9 cellular contexts compared by ENCODE assay signal in genomic region chr4:10983274-10983673, GRCh38.
DNase-seq lines count a peak whose midpoint lies in the region; ATAC-seq and TF ChIP-seq lines count a peak whose summit lies in the region.
"Had no signal": no experiment of that assay in that cellular context is flagged by ENCODE, and none has a peak within 500 bp of the region (broad histone marks: within the 10 kb centered on the region; RNA-seq: fewer than 3 reads in every experiment).

No MANE protein-coding gene starts in this region.

- no peaks in the 10 kb centered on the region for H3F3A ChIP-seq in DOHH2 (ENCODE audit: control insufficient read depth, insufficient read depth)

- H3K36me3 ChIP-seq in DOHH2 (ENCODE audit: control insufficient read depth, low read length): no peaks in the 10 kb centered on the region

- no peak for TF ChIP-seq CTCF in DOHH2 (IDR thresholded peaks at IDR 0.05; ENCODE audit: low read depth, low read length, poor library complexity, severe bottlenecking)
- no peak for TF ChIP-seq CTCF in epithelial cell of esophagus (IDR thresholded peaks at IDR 0.05; ENCODE audit: insufficient read depth, low read depth, low read length, missing control alignments)

- no peaks in the 10 kb centered on the region for H3K79me2 ChIP-seq in DOHH2 (ENCODE audit: control insufficient read depth, low read length)

- H3K4me1 ChIP-seq in DOHH2 (ENCODE audit: control insufficient read depth, low read length): peaks cover 24% of the 10 kb centered on the region

- H3K9me3 ChIP-seq in DOHH2 (ENCODE audit: control insufficient read depth, insufficient read depth, low read length): no peaks in the 10 kb centered on the region

- peak; percentile 74 for ATAC-seq in GM19324 (IDR thresholded peaks at IDR 0.05; ENCODE audit: low FRiP score, unreplicated experiment)
- ATAC-seq in HG03565 (IDR thresholded peaks at IDR 0.05; ENCODE audit: unreplicated experiment): peak; percentile 48
- no peak for ATAC-seq in GM21529 (IDR thresholded peaks at IDR 0.05; ENCODE audit: unreplicated experiment)

- no peaks in the 10 kb centered on the region for H4K20me1 ChIP-seq in DOHH2 (ENCODE audit: control insufficient read depth, insufficient read depth, low read depth, low read length)

- peak; percentile 63 for DNase-seq in epithelial cell of esophagus (ENCODE audit: low read depth)
- DNase-seq in globus pallidus (ENCODE audit: low spot score): no peak
- DNase-seq in NCI-H1436 (lab: John Stamatoyannopoulos, UW): no peak
- no peak for DNase-seq in cortex of kidney (lab: John Stamatoyannopoulos, UW)
- DNase-seq: glutamatergic neuron had no signal

- no peaks in the 10 kb centered on the region for H3K9me2 ChIP-seq in DOHH2 (replicated peaks; ENCODE audit: control insufficient read depth, low read length)

- no peak overlapping the region for H3K4me3 ChIP-seq in DOHH2 (ENCODE audit: low read length)
- H3K4me3 ChIP-seq in epithelial cell of esophagus (ENCODE audit: low read length): no peak overlapping the region

- H3K27ac ChIP-seq in DOHH2 (ENCODE audit: low read depth, low read length): no peak overlapping the region

- H3K4me2 ChIP-seq in DOHH2 (ENCODE audit: low read length): peak overlapping the region; percentile 34

- H3K27me3 ChIP-seq in DOHH2 (ENCODE audit: control insufficient read depth, low read length): no peaks in the 10 kb centered on the region
